In the genomic region with DNA sequence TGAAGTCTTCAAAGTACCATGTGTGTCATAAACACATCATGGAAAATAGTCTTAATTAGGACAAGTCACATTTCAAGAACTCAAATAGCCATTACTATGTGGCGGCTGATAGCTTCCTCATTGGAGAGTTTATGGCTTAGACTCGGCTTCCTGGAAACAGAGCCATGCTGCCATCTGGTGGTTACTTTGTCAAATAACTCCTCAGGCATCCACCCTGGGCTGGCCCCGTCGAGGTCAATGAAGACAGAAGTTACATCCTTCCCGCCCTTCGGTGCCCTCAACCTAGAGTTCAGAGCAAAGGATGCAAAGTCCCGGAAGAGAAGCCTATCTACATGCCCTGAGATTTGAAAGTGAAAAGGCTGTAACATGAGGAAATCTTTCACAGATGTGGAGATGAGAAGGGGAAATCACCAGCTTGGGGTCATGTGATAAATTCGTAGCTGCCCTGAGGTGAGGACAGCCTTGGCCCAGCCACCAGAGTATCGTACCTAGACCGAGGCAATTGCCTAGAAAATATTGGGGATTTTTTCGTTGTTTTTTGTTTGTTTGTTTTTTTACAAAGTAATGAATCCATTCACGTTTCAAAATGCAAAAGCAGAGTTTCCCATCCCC, we compare ENCODE assay signal across 8 cellular contexts. TPM values are rescaled to one million over a fixed set of nuclear protein-coding genes. Genes with fewer than 3 reads are reported as not detected.
DNase-seq lines count a peak whose midpoint lies in the region; ATAC-seq and TF ChIP-seq lines count a peak whose summit lies in the region.

No MANE protein-coding gene starts in this region.

- peaks cover 3% of the 10 kb centered on the region for H3K27me3 ChIP-seq in adipocyte (replicated peaks; ENCODE audit: control insufficient read depth, insufficient read depth, low read length)
- H3K27me3 ChIP-seq in heart right ventricle = peaks cover 0 to 6% (median 0%) of the 10 kb centered on the region in 7 donors

- no peak overlapping the region for H3K4me3 ChIP-seq in adipocyte (ENCODE audit: low read length)
- H3K4me3 ChIP-seq in heart right ventricle = no peak overlapping the region

- TF ChIP-seq CTCF in GM12874 (IDR thresholded peaks at IDR 0.05; ENCODE audit: insufficient read depth, low read depth, low read length) (peak; percentile 62), heart right ventricle (IDR thresholded peaks at IDR 0.05) (peak; percentile 64 to 94 (median 89))

- intact Hi-C loops in heart right ventricle (cut with DNase I) = loop anchor here (1.0 to 10.0 kb wide), 14 partner anchors 36 to 531 kb away; a partner anchor contains a TSS

- H3K9me3 ChIP-seq in adipocyte (ENCODE audit: control insufficient read depth, low read length) (no peaks in the 10 kb centered on the region), heart right ventricle (peaks cover 0 to 13% (median 0%) of the 10 kb centered on the region in 11 donors)

- no peak overlapping the region for H3K9ac ChIP-seq in adipocyte (ENCODE audit: low read length)

- no peaks in the 10 kb centered on the region for H3K36me3 ChIP-seq in adipocyte (ENCODE audit: control insufficient read depth, insufficient read depth, low read length, severe bottlenecking)
- H3K36me3 ChIP-seq in heart right ventricle = no peaks in the 10 kb centered on the region

- no peaks in the 10 kb centered on the region for H3K4me1 ChIP-seq in adipocyte (ENCODE audit: control insufficient read depth, insufficient read depth, low read length)
- peaks cover 0 to 7% (median 0%) of the 10 kb centered on the region in 9 donors for H3K4me1 ChIP-seq in heart right ventricle

- 12 to 16% methylated on average over 12 of the region's 12 CpGs for WGBS in heart right ventricle, 2 donors

- peak; percentile 84 for ATAC-seq in HG02852 (IDR thresholded peaks at IDR 0.05; ENCODE audit: unreplicated experiment)
- peak; percentile 90 to 97 (median 96) for ATAC-seq in heart right ventricle
- no peak for ATAC-seq in HG03095 (IDR thresholded peaks at IDR 0.05; ENCODE audit: unreplicated experiment)

- H3K27ac ChIP-seq in heart right ventricle = no peak overlapping the region

- peak; percentile 62 for DNase-seq in NCI-H1694 treated with DMSO at 0.1 percent for 48 hours (lab: John Stamatoyannopoulos, UW)
- DNase-seq in T follicular helper cell (ENCODE audit: low read depth) = peak; percentile 59
- DNase-seq in adipocyte (ENCODE audit: low read depth) = peak; percentile 92
- peak; percentile 40 to 82 for DNase-seq in heart right ventricle
- DNase-seq in renal cortical epithelial cell (ENCODE audit: low read depth) = peak; percentile 71

RNA-seq across cellular contexts. Expression of a gene that starts 45.5 kb away (rescaled TPM):
- total RNA-seq in heart right ventricle (1 to 10 TPM; 1.3 to 3.1 (median 2.4) TPM), renal cortical epithelial cell (2.4 and 5.9 TPM in 2 replicates)
- 1 to 10 TPM; 1.1 to 3.1 TPM for polyA plus RNA-seq in heart right ventricle
